ENCODE assay signal across 7 cellular contexts in genomic region chrX:56802921-56803848, GRCh38.
DNase-seq lines count a peak whose midpoint lies in the region; ATAC-seq and TF ChIP-seq lines count a peak whose summit lies in the region.

No MANE protein-coding gene starts in this region.

- H2BK120ac ChIP-seq in mesendoderm (ENCODE audit: low read depth, low read length): no peak overlapping the region

- CTCF ChIA-PET in activated CD8-positive, alpha-beta T cell treated with anti-CD3 and anti-CD28 coated beads for 36 hours (lab: Charles Lee): interaction anchor here (0.7 to 1.5 kb wide), 3 partner anchors 15 to 176 kb away, joined by 3 to 6 read pairs (median 3); no protein-coding TSS in a partner anchor

- POLR2A ChIA-PET in activated CD8-positive, alpha-beta T cell treated with anti-CD3 and anti-CD28 coated beads for 36 hours (lab: Charles Lee): no interaction called here

- no peak overlapping the region for H2AK5ac ChIP-seq in mesendoderm (ENCODE audit: low read length)

- H3K4me1 ChIP-seq in ectodermal cell (ENCODE audit: control insufficient read depth, insufficient read depth, low read length) (no peaks in the 10 kb centered on the region), mesendoderm (ENCODE audit: control insufficient read depth, low read depth, low read length) (no peaks in the 10 kb centered on the region)

- no peaks in the 10 kb centered on the region for H3K79me1 ChIP-seq in mesendoderm (ENCODE audit: low read length)

- H3K9ac ChIP-seq in mesendoderm (ENCODE audit: low read length): no peak overlapping the region

- DNase-seq in NCI-H2107 (lab: John Stamatoyannopoulos, UW) (peak; percentile 44), mesendoderm (peak; percentile 70), foreskin melanocyte (no peak)
- DNase-seq in activated CD8-positive, alpha-beta T cell treated with anti-CD3 and anti-CD28 coated beads for 36 hours: peak; percentile 64
- DNase-seq in stimulated activated CD8-positive, alpha-beta memory T cell treated with anti-CD3 and anti-CD28 coated beads, Interleukin-4, amount 100 ng/mL, for 48 hours: peak; percentile 60

- intact Hi-C loops in activated CD8-positive, alpha-beta T cell treated with anti-CD3 and anti-CD28 coated beads for 36 hours (cut with micrococcal nuclease): loop anchor here (10.0 kb wide), 1 partner anchor 172 kb away; no protein-coding TSS in a partner anchor

- H3K23ac ChIP-seq in mesendoderm (ENCODE audit: low read length): no peak overlapping the region

- H3K27ac ChIP-seq in ectodermal cell (ENCODE audit: insufficient read depth, low read depth, low read length, poor library complexity, severe bottlenecking) (peak overlapping the region; percentile 36), mesendoderm (ENCODE audit: low read depth, low read length) (no peak overlapping the region)

- peak overlapping the region; percentile 34 for H3K56ac ChIP-seq in mesendoderm (ENCODE audit: low read length)

- H3K36me3 ChIP-seq in ectodermal cell (ENCODE audit: control insufficient read depth, insufficient read depth, low read length): no peaks in the 10 kb centered on the region
- no peaks in the 10 kb centered on the region for H3K36me3 ChIP-seq in mesendoderm (ENCODE audit: control insufficient read depth, insufficient read depth, low read length)

- no peaks in the 10 kb centered on the region for H3K79me2 ChIP-seq in mesendoderm (ENCODE audit: control insufficient read depth, insufficient read depth, low read length)

- peaks cover 6% of the 10 kb centered on the region for H3K36me3 Mint-ChIP-seq in activated CD8-positive, alpha-beta T cell treated with anti-CD3 and anti-CD28 coated beads for 36 hours (ENCODE audit: low read depth)

- no peak overlapping the region for H2BK5ac ChIP-seq in mesendoderm (ENCODE audit: low read length)

- H2BK15ac ChIP-seq in mesendoderm (replicated peaks; ENCODE audit: low read depth): no peak overlapping the region

- H4K8ac ChIP-seq in mesendoderm (ENCODE audit: low read depth, low read length): no peak overlapping the region

- H3K27ac Mint-ChIP-seq in activated CD8-positive, alpha-beta T cell treated with anti-CD3 and anti-CD28 coated beads for 36 hours: no peak overlapping the region

- H3K27me3 Mint-ChIP-seq in activated CD8-positive, alpha-beta T cell treated with anti-CD3 and anti-CD28 coated beads for 36 hours: no peaks in the 10 kb centered on the region

- no peaks in the 10 kb centered on the region for H3K9me3 ChIP-seq in ectodermal cell (ENCODE audit: control insufficient read depth, low read length)

- no peak for TF ChIP-seq CTCF in activated CD8-positive, alpha-beta T cell treated with anti-CD3 and anti-CD28 coated beads for 36 hours (IDR thresholded peaks at IDR 0.05)

- no peak overlapping the region for H3K4me3 ChIP-seq in ectodermal cell (ENCODE audit: insufficient read depth, low read depth, low read length)
- no peak overlapping the region for H3K4me3 ChIP-seq in mesendoderm (ENCODE audit: low read length)

- H3K4me3 Mint-ChIP-seq in activated CD8-positive, alpha-beta T cell treated with anti-CD3 and anti-CD28 coated beads for 36 hours: no peak overlapping the region

- H3K9me3 Mint-ChIP-seq in activated CD8-positive, alpha-beta T cell treated with anti-CD3 and anti-CD28 coated beads for 36 hours: no peaks in the 10 kb centered on the region

- H3K4me1 Mint-ChIP-seq in activated CD8-positive, alpha-beta T cell treated with anti-CD3 and anti-CD28 coated beads for 36 hours (ENCODE audit: low read depth): peaks cover 38% of the 10 kb centered on the region

- WGBS in ectodermal cell, 2 experiments: 67 to 70% methylated on average over 24 to 26 of the region's 27 CpGs
- no CpG with 5 or more reads among the region's 27 CpGs for WGBS in mesendoderm (ENCODE audit: extremely low coverage, insufficient coverage, low lambda C conversion rate)

- peak; percentile 48 for ATAC-seq in GM19438 (IDR thresholded peaks at IDR 0.05; ENCODE audit: low read depth, unreplicated experiment)
- ATAC-seq in activated CD8-positive, alpha-beta T cell treated with anti-CD3 and anti-CD28 coated beads for 36 hours: peak; percentile 31

- no peak overlapping the region for H4K5ac ChIP-seq in mesendoderm (ENCODE audit: low read length)

- no peak overlapping the region for H3K4ac ChIP-seq in mesendoderm (ENCODE audit: low read depth, low read length)

- H3K4me2 ChIP-seq in mesendoderm (ENCODE audit: low read length): no peak overlapping the region

- H3K27me3 ChIP-seq in ectodermal cell (ENCODE audit: control insufficient read depth, insufficient read depth, low read length, poor library complexity, severe bottlenecking) (no peaks in the 10 kb centered on the region), mesendoderm (ENCODE audit: insufficient read depth, low read length, poor library complexity) (no peaks in the 10 kb centered on the region)

- no peak overlapping the region for H3K18ac ChIP-seq in mesendoderm (ENCODE audit: low read length)
